Comparison of ENCODE assay signal across 11 cellular contexts in the genomic region with DNA sequence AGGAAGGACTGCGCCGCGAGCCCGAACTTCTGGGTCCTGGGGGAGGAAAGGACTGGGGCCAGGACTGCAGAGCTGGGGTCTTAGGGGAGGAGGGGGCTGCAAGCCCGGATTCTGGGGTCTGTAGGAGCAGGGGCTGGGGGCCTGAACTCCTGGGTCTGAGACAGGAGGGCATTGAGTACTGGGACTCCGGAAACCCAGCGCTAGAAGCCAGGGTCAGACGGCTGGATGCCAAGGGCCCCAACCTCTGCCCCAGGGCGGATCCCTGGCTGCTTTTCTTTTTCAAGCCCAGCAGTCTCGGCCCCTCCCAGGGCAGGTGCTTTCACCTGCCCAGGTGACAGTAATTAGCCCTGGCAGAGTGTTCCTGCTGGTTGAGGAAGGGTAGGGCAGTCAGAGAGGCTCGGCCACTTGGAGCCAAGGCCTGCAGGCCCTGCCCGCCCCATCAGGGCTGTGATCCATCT. TPM values are rescaled to one million over a fixed set of nuclear protein-coding genes. Genes with fewer than 3 reads are reported as not detected.
A peak's percentile ranks its signal among the peaks of the same experiment; 100 is the strongest.
DNase-seq lines count a peak whose midpoint lies in the region; ATAC-seq and TF ChIP-seq lines count a peak whose summit lies in the region.
"Had no signal": no experiment of that assay in that cellular context is flagged by ENCODE, and none has a peak within 500 bp of the region (broad histone marks: within the 10 kb centered on the region; RNA-seq: fewer than 3 reads in every experiment).

No MANE protein-coding gene starts in this region.

- no peaks in the 10 kb centered on the region for H3K36me3 Mint-ChIP-seq in stimulated activated effector memory CD8-positive, alpha-beta T cell treated with anti-CD3 and anti-CD28 coated beads, Interleukin-12 subunit alpha, Interleukin-12 subunit beta, amount 100 ng/mL, for 72 hours
- H3K36me3 Mint-ChIP-seq: T-cell had no signal

- peaks cover 5% of the 10 kb centered on the region for H3K9me3 Mint-ChIP-seq in stimulated activated effector memory CD8-positive, alpha-beta T cell treated with anti-CD3 and anti-CD28 coated beads, Interleukin-12 subunit alpha, Interleukin-12 subunit beta, amount 100 ng/mL, for 72 hours

- H3K9me3 ChIP-seq in mucosa of stomach (ENCODE audit: control insufficient read depth, low read length) (no peaks in the 10 kb centered on the region), uterus (no peaks in the 10 kb centered on the region)
- H3K9me3 ChIP-seq in effector memory CD4-positive, alpha-beta T cell (ENCODE audit: control insufficient read depth, low read length) = no peaks in the 10 kb centered on the region

- H3K27ac Mint-ChIP-seq in stimulated activated effector memory CD8-positive, alpha-beta T cell treated with anti-CD3 and anti-CD28 coated beads, Interleukin-12 subunit alpha, Interleukin-12 subunit beta, amount 100 ng/mL, for 72 hours = no peak overlapping the region
- H3K27ac Mint-ChIP-seq: T-cell had no signal

- ATAC-seq in stimulated activated effector memory CD8-positive, alpha-beta T cell treated with anti-CD3 and anti-CD28 coated beads, Interleukin-12 subunit alpha, Interleukin-12 subunit beta, amount 100 ng/mL, for 72 hours = no peak

- DNase-seq in COLO668 (lab: John Stamatoyannopoulos, UW; ENCODE audit: unreplicated experiment) (peak; percentile 90), NCI-H1417 (lab: John Stamatoyannopoulos, UW) (peak; percentile 46 to 88 (median 77)), ecto neural progenitor cell (ENCODE audit: low spot score) (peak; percentile 55), KG1 (lab: John Stamatoyannopoulos, UW) (no peak), uterus (no peak)
- no peak for DNase-seq in stimulated activated effector memory CD8-positive, alpha-beta T cell treated with anti-CD3 and anti-CD28 coated beads, Interleukin-12 subunit alpha, Interleukin-12 subunit beta, amount 100 ng/mL, for 72 hours (ENCODE audit: low spot score in 2 of 2)
- no peak for DNase-seq in effector memory CD4-positive, alpha-beta T cell
- DNase-seq: BE2C had no signal

- no peak overlapping the region for H3K4me3 Mint-ChIP-seq in stimulated activated effector memory CD8-positive, alpha-beta T cell treated with anti-CD3 and anti-CD28 coated beads, Interleukin-12 subunit alpha, Interleukin-12 subunit beta, amount 100 ng/mL, for 72 hours
- H3K4me3 Mint-ChIP-seq: T-cell had no signal

- intact Hi-C loops in uterus (cut with DNase I; ENCODE audit: low total_unique reads) = no loop called here

- H3K27ac ChIP-seq in uterus = no peak overlapping the region
- no peak overlapping the region for H3K27ac ChIP-seq in effector memory CD4-positive, alpha-beta T cell (ENCODE audit: insufficient read depth, low read length, poor library complexity, severe bottlenecking)

- peak overlapping the region; percentile 97 for H3K9ac ChIP-seq in mucosa of stomach (ENCODE audit: low read length)

- TF ChIP-seq POLR2A in uterus (IDR thresholded peaks at IDR 0.05) = no peak

- no peak for TF ChIP-seq CTCF in uterus (IDR thresholded peaks at IDR 0.05)

- H3K27me3 ChIP-seq in mucosa of stomach (ENCODE audit: control insufficient read depth, insufficient read depth, low read length) (peaks cover 9% of the 10 kb centered on the region), uterus (peaks cover 8 to 22% of the 10 kb centered on the region in 2 donors)
- peaks cover 29% of the 10 kb centered on the region for H3K27me3 ChIP-seq in effector memory CD4-positive, alpha-beta T cell (replicated peaks; ENCODE audit: control insufficient read depth, insufficient read depth, low read length, poor library complexity, severe bottlenecking)
- H3K27me3 ChIP-seq: BE2C had no signal

- H3K4me3 ChIP-seq in mucosa of stomach (ENCODE audit: low read length) (peak overlapping the region; percentile 84), uterus (no peak overlapping the region)
- no peak overlapping the region for H3K4me3 ChIP-seq in effector memory CD4-positive, alpha-beta T cell (ENCODE audit: insufficient read depth, low read depth, low read length, poor library complexity, severe bottlenecking)

- no peaks in the 10 kb centered on the region for H3K36me3 ChIP-seq in mucosa of stomach (ENCODE audit: control insufficient read depth, insufficient read depth, low read length)
- H3K36me3 ChIP-seq in uterus = no peaks in the 10 kb centered on the region
- no peaks in the 10 kb centered on the region for H3K36me3 ChIP-seq in effector memory CD4-positive, alpha-beta T cell (ENCODE audit: control insufficient read depth, insufficient read depth, low read length)
- H3K36me3 ChIP-seq: BE2C had no signal

- H3K4me1 ChIP-seq in mucosa of stomach (ENCODE audit: control insufficient read depth, insufficient read depth, low read length) (peaks cover 24% of the 10 kb centered on the region), uterus (peaks cover 0 to 13% of the 10 kb centered on the region in 2 donors)
- H3K4me1 ChIP-seq in effector memory CD4-positive, alpha-beta T cell (ENCODE audit: control insufficient read depth, insufficient read depth, low read length, poor library complexity, severe bottlenecking) = peaks cover 6% of the 10 kb centered on the region
- H3K4me1 ChIP-seq: BE2C had no signal

- H3K4me1 Mint-ChIP-seq in stimulated activated effector memory CD8-positive, alpha-beta T cell treated with anti-CD3 and anti-CD28 coated beads, Interleukin-12 subunit alpha, Interleukin-12 subunit beta, amount 100 ng/mL, for 72 hours = no peaks in the 10 kb centered on the region

RNA-seq across cellular contexts. Expression of gene MYH14, which starts 2.3 kb away (rescaled TPM):
- 10 to 100 TPM in 1 of 4 donors, 1 to 10 TPM in 2, under 1 TPM in 1; 0.77 to 22.1 (median 1.4) TPM for total RNA-seq in uterus

RNA-seq across cellular contexts. Expression of gene IZUMO2, which starts 42.6 kb away (rescaled TPM):
- not detected for total RNA-seq in uterus
- total RNA-seq: mesenteric fat pad, T-cell had no signal

Comparison
In these comparisons a context has a peak if more than half of its experiments do, and no peak if none do; other contexts are left out.
1. DNase-seq: peak in COLO668 (single experiment), NCI-H1417 (3 of 3) and ecto neural progenitor cell (single experiment); none in stimulated activated effector memory CD8-positive, alpha-beta T cell treated with anti-CD3 and anti-CD28 coated beads, Interleukin-12 subunit alpha, Interleukin-12 subunit beta, amount 100 ng/mL, for 72 hours (0 of 2), KG1 (single experiment), uterus (0 of 2) and effector memory CD4-positive, alpha-beta T cell (0 of 3).